1 cellular context compared by ENCODE assay signal in the genomic region with DNA sequence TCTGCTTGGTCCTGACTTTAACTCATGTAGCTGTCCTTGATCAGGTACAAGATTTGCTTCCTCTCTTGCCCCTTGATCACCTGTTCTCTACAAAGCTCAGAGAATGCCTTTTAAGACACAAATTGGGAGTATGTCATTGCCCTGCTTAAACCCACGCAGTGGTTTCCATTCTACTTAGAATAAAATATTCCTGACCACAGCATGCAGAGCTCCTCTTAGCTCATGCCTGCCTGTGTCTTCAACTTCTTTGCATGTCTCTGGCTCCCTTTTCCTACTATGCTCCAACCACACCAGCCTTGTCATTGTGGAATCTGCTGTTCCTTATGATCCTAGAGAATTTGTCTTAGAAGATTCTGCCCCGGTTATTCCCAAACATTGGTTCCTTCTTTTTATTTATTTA.
TF ChIP-seq lines count a peak whose summit lies in the region.

No MANE protein-coding gene starts in this region.

TF ChIP-seq in GM23338, 12 proteins besides CTCF, POLR2A, EP300 and RAD21 (continued from another document):
- no peak for TF ChIP-seq ZNF462 (CRISPR knock-in tag; IDR thresholded peaks at IDR 0.05)
- TF ChIP-seq EZH2 (IDR thresholded peaks at IDR 0.05; ENCODE audit: low read depth, unreplicated experiment), result no peak
- TF ChIP-seq NANOG (IDR thresholded peaks at IDR 0.05; ENCODE audit: borderline replicate concordance), result no peak
- no peak for TF ChIP-seq EZH2phosphoT487 (IDR thresholded peaks at IDR 0.05; ENCODE audit: unreplicated experiment)
